ENCODE assay signal across 9 cellular contexts in the genomic region with DNA sequence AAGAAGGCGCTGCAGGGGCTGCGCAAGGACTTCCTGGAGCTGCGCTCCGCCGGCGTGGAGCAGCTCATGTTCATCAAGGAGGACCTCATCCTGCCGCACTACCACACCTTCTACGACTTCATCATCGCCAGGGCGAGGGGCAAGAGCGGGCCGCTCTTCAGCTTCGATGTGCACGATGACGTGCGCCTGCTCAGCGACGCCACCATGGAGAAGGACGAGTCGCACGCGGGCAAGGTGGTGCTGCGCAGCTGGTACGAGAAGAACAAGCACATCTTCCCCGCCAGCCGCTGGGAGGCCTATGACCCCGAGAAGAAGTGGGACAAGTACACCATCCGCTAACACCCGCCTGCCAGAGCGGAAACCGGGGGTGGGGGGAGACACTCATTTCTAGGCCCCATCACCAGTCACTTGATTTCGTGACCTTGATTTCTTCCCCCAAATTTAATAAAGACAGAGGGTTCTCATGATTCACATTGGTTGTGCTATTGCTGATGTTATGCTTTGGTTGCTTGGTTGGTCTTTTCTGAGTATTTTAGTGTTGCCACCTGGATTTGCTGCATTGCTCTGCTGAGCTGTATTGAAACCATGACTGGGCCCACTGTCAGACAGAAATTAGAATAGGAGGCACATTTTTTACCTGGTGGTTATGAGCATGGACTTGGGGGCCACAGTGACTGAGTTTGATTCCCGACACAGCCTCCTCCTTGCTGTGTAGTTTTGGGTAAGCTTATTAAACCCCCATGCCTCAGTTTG. TPM values are rescaled to one million over a fixed set of nuclear protein-coding genes. Genes with fewer than 3 reads are reported as not detected.
DNase-seq lines count a peak whose midpoint lies in the region; ATAC-seq, FAIRE-seq and TF ChIP-seq lines count a peak whose summit lies in the region.
"Had no signal": no experiment of that assay in that cellular context is flagged by ENCODE, and none has a peak within 500 bp of the region (broad histone marks: within the 10 kb centered on the region; RNA-seq: fewer than 3 reads in every experiment).

No MANE protein-coding gene starts in this region.

- WGBS in esophagus squamous epithelium, 2 donors, result 92 to 93% methylated on average over 23 to 32 of the region's 33 CpGs
- 90 to 95% (median 93%) methylated on average over 33 of the region's 33 CpGs for WGBS in small intestine, 3 donors

- no peak for FAIRE-seq in small intestine (lab: Jason Lieb, UNC)
- FAIRE-seq: G401.6 had no signal

- no peaks in the 10 kb centered on the region for H3K36me3 ChIP-seq in esophagus squamous epithelium
- H3K36me3 ChIP-seq in small intestine (ENCODE audit: control insufficient read depth in 2 of 2, insufficient read depth in 2 of 2, low read length in 2 of 2), result no peaks in the 10 kb centered on the region
- no peaks in the 10 kb centered on the region for H3K36me3 ChIP-seq in MG63

- H3K4me3 ChIP-seq in esophagus squamous epithelium, result peak overlapping the region in 3 of 4 donors; percentile 52 to 67 (median 65)
- H3K4me3 ChIP-seq in small intestine (ENCODE audit: low read depth in 1 of 2, low read length in 2 of 2), result no peak overlapping the region
- H3K4me3 ChIP-seq in MG63, result no peak overlapping the region

- no peak for TF ChIP-seq POLR2A in esophagus squamous epithelium (IDR thresholded peaks at IDR 0.05)

- H3K9me3 ChIP-seq in esophagus squamous epithelium (no peaks in the 10 kb centered on the region), small intestine (ENCODE audit: control insufficient read depth, low read depth) (no peaks in the 10 kb centered on the region), MG63 (no peaks in the 10 kb centered on the region)

- H3K4me1 ChIP-seq in esophagus squamous epithelium (peaks cover 0 to 34% (median 4%) of the 10 kb centered on the region in 3 donors), small intestine (ENCODE audit: control insufficient read depth in 2 of 2, insufficient read depth in 1 of 2, low read depth in 1 of 2, low read length in 1 of 2) (no peaks in the 10 kb centered on the region)

- ATAC-seq in GM21381 (IDR thresholded peaks at IDR 0.05; ENCODE audit: unreplicated experiment), result no peak
- no peak for ATAC-seq in GM19397 (IDR thresholded peaks at IDR 0.05; ENCODE audit: unreplicated experiment)

- H3K27ac ChIP-seq in esophagus squamous epithelium (no peak overlapping the region), small intestine (ENCODE audit: low read depth in 1 of 2, low read length in 1 of 2) (no peak overlapping the region)

- H3K27me3 ChIP-seq in esophagus squamous epithelium, result no peaks in the 10 kb centered on the region
- H3K27me3 ChIP-seq in small intestine (ENCODE audit: control insufficient read depth in 2 of 2, insufficient read depth in 2 of 2, low read length in 2 of 2), result no peaks in the 10 kb centered on the region
- no peaks in the 10 kb centered on the region for H3K27me3 ChIP-seq in MG63

- intact Hi-C loops in esophagus squamous epithelium (cut with DNase I), result no loop called here

- TF ChIP-seq CTCF in GM20000 (IDR thresholded peaks at IDR 0.05; ENCODE audit: extremely low read depth, missing control alignments), result no peak
- no peak for TF ChIP-seq CTCF in esophagus squamous epithelium (IDR thresholded peaks at IDR 0.05)

- peak; percentile 63 for DNase-seq in GM20000 (ENCODE audit: low spot score)
- peak; percentile 63 to 73 for DNase-seq in activated CD4-positive, alpha-beta T cell treated with anti-CD3 and anti-CD28 coated beads, Interleukin-2, amount 50 U/mL, for 48 hours
- no peak for DNase-seq in esophagus squamous epithelium (lab: John Stamatoyannopoulos, UW)
- peak in 2 of 3 experiments; percentile 16 to 57 for DNase-seq in stimulated activated CD4-positive, alpha-beta T cell treated with anti-CD3 and anti-CD28 coated beads, TNF-alpha, amount 100 ng/mL, for 24 hours (ENCODE audit: low read depth in 3 of 3)
- no peak for DNase-seq in small intestine
- DNase-seq in MG63, result no peak

RNA-seq across cellular contexts. Expression of gene FAM50B, which starts 1.5 kb away (rescaled TPM):
- total RNA-seq in esophagus squamous epithelium, result 10 to 100 TPM in 3 of 4 donors, 1 to 10 TPM in 1; 4.6 to 12.9 (median 11.8) TPM
- polyA plus RNA-seq in small intestine, result 10 to 100 TPM; 10.3 to 13.0 (median 11.9) TPM
- not detected in 2 replicates for total RNA-seq in MG63 (2014; rRNA removed; shearing (Covaris generic); ENCODE audit: low replicate concordance)

Comparison
In these comparisons a context has a peak if more than half of its experiments do, and no peak if none do; other contexts are left out.
1. DNase-seq: peak in GM20000 (single experiment), activated CD4-positive, alpha-beta T cell treated with anti-CD3 and anti-CD28 coated beads, Interleukin-2, amount 50 U/mL, for 48 hours (2 of 2) and stimulated activated CD4-positive, alpha-beta T cell treated with anti-CD3 and anti-CD28 coated beads, TNF-alpha, amount 100 ng/mL, for 24 hours (2 of 3); none in esophagus squamous epithelium (single experiment), small intestine (single experiment) and MG63 (single experiment).
2. H3K4me3 ChIP-seq: peak in esophagus squamous epithelium (3 of 4); none in small intestine (0 of 2) and MG63 (single experiment).